Comparison of ENCODE assay signal across 8 cellular contexts in genomic region chr13:72386138-72386684, GRCh38.
"Had no signal": no experiment of that assay in that cellular context is flagged by ENCODE, and none has a peak within 500 bp of the region (broad histone marks: within the 10 kb centered on the region; RNA-seq: fewer than 3 reads in every experiment).

No MANE protein-coding gene starts in this region.

- ATAC-seq: HCT116 had no signal

- H3K4me3 ChIP-seq: HAP-1 had no signal

- H3K27ac ChIP-seq: HL-60, KMS-11 had no signal

- H3K4me2 ChIP-seq: KMS-11 had no signal

- DNase-seq: GOT3, H7, HFFc6, KBM-7 had no signal

- H3K9me3 ChIP-seq: HAP-1 had no signal

- H3K36me3 ChIP-seq: HAP-1 had no signal

- H3K9ac ChIP-seq: KMS-11 had no signal
